Comparison of ENCODE assay signal across 9 cellular contexts in the genomic region with DNA sequence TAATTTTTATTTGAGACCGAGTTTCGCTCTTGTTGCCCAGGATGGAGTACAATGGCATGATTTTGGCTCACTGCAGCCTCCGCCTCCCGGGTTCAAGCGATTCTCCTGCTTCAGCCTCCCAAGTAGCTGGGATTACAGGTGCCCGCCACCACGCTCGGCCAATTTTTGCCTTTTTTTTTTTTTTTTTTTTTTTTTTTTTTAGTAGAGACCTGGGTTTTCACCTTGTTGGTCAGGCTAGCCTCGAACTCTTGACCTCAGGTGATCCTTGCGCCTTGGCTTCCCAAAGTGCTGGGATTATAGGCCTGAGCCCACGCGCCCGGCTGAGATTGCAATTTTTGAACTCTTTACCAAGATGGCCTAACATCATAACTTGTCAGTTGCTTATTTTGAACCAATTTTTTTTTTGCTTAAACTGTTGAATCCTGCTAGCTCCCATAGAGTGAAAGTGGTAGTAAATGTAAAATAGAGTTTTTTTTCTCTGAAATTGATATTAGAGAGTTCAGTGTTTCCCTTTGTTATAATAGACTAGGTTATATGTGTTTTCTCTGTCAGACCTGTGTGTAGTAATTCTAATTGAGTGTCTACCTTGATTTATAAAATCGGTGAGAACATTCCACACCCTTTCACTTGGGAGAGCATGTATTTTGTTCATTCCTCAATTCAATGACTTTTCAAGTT. TPM values are rescaled to one million over a fixed set of nuclear protein-coding genes. Genes with fewer than 3 reads are reported as not detected.
DNase-seq lines count a peak whose midpoint lies in the region; ATAC-seq, FAIRE-seq and TF ChIP-seq lines count a peak whose summit lies in the region.
"Had no signal": no experiment of that assay in that cellular context is flagged by ENCODE, and none has a peak within 500 bp of the region (broad histone marks: within the 10 kb centered on the region; RNA-seq: fewer than 3 reads in every experiment).

No MANE protein-coding gene starts in this region.

- H3K4me1 ChIP-seq in heart left ventricle (peaks cover 9 to 77% (median 54%) of the 10 kb centered on the region in 12 donors), K562 (replicated peaks in 1 of 2; ENCODE audit: control insufficient read depth in 2 of 2, insufficient read depth in 2 of 2, low read length in 2 of 2) (peaks cover 16 to 23% of the 10 kb centered on the region in 2 experiments), mononuclear cell (ENCODE audit: insufficient read depth, low read length) (peaks cover 72% of the 10 kb centered on the region), uterus (peaks cover 0 to 9% of the 10 kb centered on the region in 2 donors)

- TF ChIP-seq CTCF in heart left ventricle (IDR thresholded peaks at IDR 0.05) (no peak), K562 (IDR thresholded peaks at IDR 0.05 in 2 of 3, conservative IDR thresholded peaks at IDR 0.05 in 1 of 3; ENCODE audit: insufficient read depth in 2 of 3, low read depth in 1 of 3, low read length in 3 of 3) (no peak), uterus (IDR thresholded peaks at IDR 0.05) (no peak)

- FAIRE-seq in K562 (lab: Jason Lieb, UNC), result no peak

- H3K9ac ChIP-seq in K562 (ENCODE audit: insufficient read depth in 1 of 2, low read depth in 2 of 2, low read length in 2 of 2), result peak overlapping the region; percentile 86 to 97; a peak in 3 of 4 replicates

- peaks cover 91% of the 10 kb centered on the region for H3K79me2 ChIP-seq in K562 (ENCODE audit: control insufficient read depth, insufficient read depth, low read length)

- peaks cover 0 to 6% (median 0%) of the 10 kb centered on the region in 9 donors for H3K36me3 ChIP-seq in heart left ventricle
- H3K36me3 ChIP-seq in K562 (ENCODE audit: control insufficient read depth, insufficient read depth, low read length), result peaks cover 49% of the 10 kb centered on the region
- no peaks in the 10 kb centered on the region for H3K36me3 ChIP-seq in uterus

- POLR2A ChIA-PET in K562 (lab: Yijun Ruan, JAX), result interaction anchor here (1.5 kb wide), 1 partner anchor 12 kb away, joined by 3 read pairs; no protein-coding TSS in a partner anchor

- H3K4me2 ChIP-seq in K562 (ENCODE audit: insufficient read depth, low read length), result peak overlapping the region; percentile 71

- intact Hi-C loops in heart left ventricle (cut with DNase I) (loop anchor here in 4 of 10 donors (5.0 to 10.0 kb wide), 3 partner anchors 35 to 1183 kb away; a partner anchor contains a TSS), left cardiac atrium (cut with DNase I) (loop anchor here in 1 of 2 donors (5.0 kb wide), 1 partner anchor 40 kb away; no protein-coding TSS in a partner anchor), K562 (cut with micrococcal nuclease) (no loop called here), uterus (cut with DNase I; ENCODE audit: low total_unique reads) (no loop called here)

- in situ Hi-C loops in K562 (cut with MboI), result no loop called here

- no peaks in the 10 kb centered on the region for H3K9me1 ChIP-seq in K562 (ENCODE audit: control insufficient read depth, insufficient read depth, low read length)

- 86 to 91% (median 88%) methylated on average over 14 of the region's 14 CpGs for WGBS in heart left ventricle, 4 donors
- 36% methylated on average over 10 of the region's 14 CpGs for WGBS in K562 (ENCODE audit: insufficient coverage, low coverage, missing lambda C conversion rate)

- no peak for TF ChIP-seq EP300 in K562 (IDR thresholded peaks at IDR 0.05; ENCODE audit: low read length)

- H3K4me3 ChIP-seq in heart left ventricle, result peak overlapping the region in 10 of 12 donors; percentile 71 to 98 (median 90)
- H3K4me3 ChIP-seq in K562, result peak overlapping the region; percentile 82
- peak overlapping the region; percentile 27 for H3K4me3 ChIP-seq in mononuclear cell (ENCODE audit: low read length)
- peak overlapping the region; percentile 15 to 99 for H3K4me3 ChIP-seq in uterus

- DNase-seq in heart left ventricle (no peak), left cardiac atrium (no peak), K562 (ENCODE audit: extremely low read depth in 1 of 4, low spot score in 3 of 4) (peak in 1 of 4 experiments; percentile 34), uterus (no peak)
- DNase-seq in activated effector memory CD4-positive, alpha-beta T cell treated with Interleukin-2 at 50 U/mL for 16 hours, result no peak
- DNase-seq: NCI-H774 had no signal

- H3K9me3 ChIP-seq in heart left ventricle (no peaks in the 10 kb centered on the region), K562 (replicated peaks; ENCODE audit: control insufficient read depth, insufficient read depth, low read depth, low read length) (no peaks in the 10 kb centered on the region), mononuclear cell (ENCODE audit: low read depth, low read length) (no peaks in the 10 kb centered on the region), uterus (no peaks in the 10 kb centered on the region)

- H3K27me3 ChIP-seq in heart left ventricle, result no peaks in the 10 kb centered on the region
- H3K27me3 ChIP-seq in K562 (ENCODE audit: control insufficient read depth in 2 of 2, insufficient read depth in 2 of 2, low read length in 2 of 2), result no peaks in the 10 kb centered on the region
- no peaks in the 10 kb centered on the region for H3K27me3 ChIP-seq in mononuclear cell (ENCODE audit: insufficient read depth, low read length)
- H3K27me3 ChIP-seq in uterus, result no peaks in the 10 kb centered on the region

- H3K27ac ChIP-seq in heart left ventricle, result peak overlapping the region in 3 of 12 donors; percentile 96 to 100 (median 99)
- H3K27ac ChIP-seq in K562 (ENCODE audit: extremely low read depth, low read depth, low read length), result no peak overlapping the region
- peak overlapping the region in 1 of 2 donors; percentile 100 for H3K27ac ChIP-seq in uterus

- ATAC-seq in heart left ventricle, result no peak
- no peak for ATAC-seq in left cardiac atrium
- ATAC-seq in K562, result no peak
- no peak for ATAC-seq in HG02885 (IDR thresholded peaks at IDR 0.05; ENCODE audit: poor library complexity, unreplicated experiment)
- ATAC-seq in GM19397 (IDR thresholded peaks at IDR 0.05; ENCODE audit: unreplicated experiment), result no peak

- no peak for TF ChIP-seq POLR2A in heart left ventricle (IDR thresholded peaks at IDR 0.05)
- no peak for TF ChIP-seq POLR2A in K562 (conservative IDR thresholded peaks at IDR 0.05)
- TF ChIP-seq POLR2A in uterus (IDR thresholded peaks at IDR 0.05), result no peak

- no peak for TF ChIP-seq RAD21 in K562 (CRISPR knock-in tag; conservative IDR thresholded peaks at IDR 0.05 in 1 of 2, IDR thresholded peaks at IDR 0.05 in 1 of 2)

- no peak overlapping the region for H2AFZ ChIP-seq in K562 (ENCODE audit: low read depth, low read length)

- H4K20me1 ChIP-seq in K562 (replicated peaks; ENCODE audit: control insufficient read depth, insufficient read depth, low read length), result peaks cover 46% of the 10 kb centered on the region

- BruUV-seq in K562 (replicated peaks; lab: Mats Ljungman, UMichigan), result no TSS peak

- CTCF ChIA-PET in K562 (lab: Yijun Ruan, JAX; ENCODE audit: low intra/inter-chr PET ratio), result no interaction called here

TF ChIP-seq in K562, 482 proteins besides CTCF, POLR2A, EP300 and RAD21 (continues in another document):
- TF ChIP-seq RUNX1 (IDR thresholded peaks at IDR 0.05; ENCODE audit: low read depth), result no peak
- TF ChIP-seq, protein P1, sequence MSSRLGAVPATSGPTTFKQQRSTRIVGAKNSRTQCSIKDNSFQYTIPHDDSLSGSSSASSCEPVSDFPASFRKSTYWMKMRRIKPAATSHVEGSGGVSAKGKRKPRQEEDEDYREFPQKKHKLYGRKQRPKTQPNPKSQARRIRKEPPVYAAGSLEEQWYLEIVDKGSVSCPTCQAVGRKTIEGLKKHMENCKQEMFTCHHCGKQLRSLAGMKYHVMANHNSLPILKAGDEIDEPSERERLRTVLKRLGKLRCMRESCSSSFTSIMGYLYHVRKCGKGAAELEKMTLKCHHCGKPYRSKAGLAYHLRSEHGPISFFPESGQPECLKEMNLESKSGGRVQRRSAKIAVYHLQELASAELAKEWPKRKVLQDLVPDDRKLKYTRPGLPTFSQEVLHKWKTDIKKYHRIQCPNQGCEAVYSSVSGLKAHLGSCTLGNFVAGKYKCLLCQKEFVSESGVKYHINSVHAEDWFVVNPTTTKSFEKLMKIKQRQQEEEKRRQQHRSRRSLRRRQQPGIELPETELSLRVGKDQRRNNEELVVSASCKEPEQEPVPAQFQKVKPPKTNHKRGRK (tag; IDR thresholded peaks at IDR 0.05), result peak; percentile 17; the same call in 1 of the 2 replicates
- TF ChIP-seq RBM25 (IDR thresholded peaks at IDR 0.05; ENCODE audit: low read depth, low read length, severe bottlenecking), result peak; percentile 61
- peak; percentile 59; the same call in 1 of the 2 replicates for TF ChIP-seq ADNP (tag; IDR thresholded peaks at IDR 0.05)
- TF ChIP-seq ZNF57 (CRISPR knock-in tag; IDR thresholded peaks at IDR 0.05), result no peak

RNA-seq across cellular contexts. Expression of a gene that starts 3.8 kb away (rescaled TPM):
- total RNA-seq in heart left ventricle (10 to 100 TPM; 41.8 to 60.9 (median 50.1) TPM), left cardiac atrium (10 to 100 TPM; 50.5 to 58.4 TPM), K562 (2014; rRNA removed) (61.7 and 66.2 TPM in 2 replicates), K562 (2014; rRNA removed; fragmentation: Illumina TruSeq; extraction: Trizol) (109 and 122 TPM in 2 replicates), K562 (2015; rRNA removed; fragmentation: Illumina TruSeq; extraction: Trizol) (89.1 and 97.0 TPM in 2 replicates), K562 (2021) (67.8 and 68.4 TPM in 2 replicates), mononuclear cell (218 TPM), uterus (100 to 1,000 TPM in 2 of 4 donors, 10 to 100 TPM in 2; 53.5 to 171 (median 99.6) TPM)
- polyA plus RNA-seq in heart left ventricle (10 to 100 TPM; 31.0 to 48.3 TPM), K562 (2011; rRNA removed) (67.3 and 85.2 TPM in 2 replicates), K562 (2014; fragmentation: Illumina TruSeq; extraction: Trizol) (70.2 and 85.7 TPM in 2 replicates), K562 (2014; fragmentation: Nextera tagmentation; extraction: Ambion mirVana) (10 to 100 TPM; 31.0 to 40.7 TPM), K562 (2014; rRNA removed) (55.2 and 64.0 TPM in 2 replicates)
- total RNA-seq in K562 (2011; cell fraction: chromatin; rRNA removed; ENCODE audit: low replicate concordance), result 38.9 and 193 TPM in 2 replicates
- total RNA-seq in K562 (2011; cell fraction: nucleolus; rRNA removed), result 20.5 and 30.5 TPM in 2 replicates
- total RNA-seq in K562 (2011; cell fraction: nucleoplasm; rRNA removed), result 55.7 and 82.8 TPM in 2 replicates
- polyA plus RNA-seq in K562 (2011; cell fraction: cytosol; rRNA removed), result 6.1 and 19.2 TPM in 2 replicates
- 22.7 and 36.5 TPM in 2 replicates for polyA plus RNA-seq in K562 (2011; cell fraction: nucleus; rRNA removed)
- 51.9 and 53.1 TPM in 2 replicates for polyA plus RNA-seq in K562 (2012)
- polyA minus RNA-seq in K562 (2011; rRNA and poly(A)+ RNA removed), result 94.7 and 107 TPM in 2 replicates
- polyA minus RNA-seq in K562 (2011; cell fraction: cytosol; rRNA and poly(A)+ RNA removed), result 21.1 and 29.6 TPM in 2 replicates
- polyA minus RNA-seq in K562 (2011; cell fraction: nucleus; rRNA and poly(A)+ RNA removed), result 26.1 and 57.8 TPM in 2 replicates

Comparison
In these comparisons a context has a peak if more than half of its experiments do, and no peak if none do; other contexts are left out.
1. H3K4me3 ChIP-seq: peak in every context shown above with its lines; median percentile 90 in heart left ventricle; 82 in K562; 57 in uterus; 27 in mononuclear cell.